In the genomic region with DNA sequence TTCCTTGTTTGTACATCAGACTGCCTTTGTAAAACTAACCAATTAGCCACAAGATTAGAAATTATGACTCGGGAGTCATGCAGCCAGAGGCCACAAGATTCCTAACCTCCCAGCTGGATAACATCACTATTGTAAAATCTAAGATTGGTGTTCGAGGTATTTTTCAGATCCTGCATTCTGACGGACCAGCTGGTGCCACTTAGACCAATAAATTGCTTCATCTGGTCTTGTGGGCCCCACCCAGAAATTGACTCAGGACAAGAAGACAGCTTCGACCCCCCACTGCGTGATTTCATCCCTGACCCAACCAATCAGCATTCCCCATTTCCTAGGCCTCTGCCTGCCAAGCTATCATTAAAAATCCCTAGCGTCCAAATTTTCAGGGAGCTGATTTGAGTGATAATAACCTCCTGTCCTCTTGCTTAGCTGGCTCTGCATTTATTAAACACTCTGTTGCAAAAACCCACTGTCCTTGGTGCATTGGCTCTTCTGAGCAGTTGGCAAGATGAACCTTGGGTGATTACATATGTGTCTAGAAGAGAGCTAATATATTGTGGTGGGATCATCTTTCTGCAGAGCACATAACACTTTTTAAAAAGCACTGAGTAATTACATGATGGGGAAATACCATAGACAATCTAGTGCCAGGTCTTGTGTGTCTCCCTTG, we compare ENCODE assay signal across 15 cellular contexts.
DNase-seq lines count a peak whose midpoint lies in the region; ATAC-seq and TF ChIP-seq lines count a peak whose summit lies in the region.
"Had no signal": no experiment of that assay in that cellular context is flagged by ENCODE, and none has a peak within 500 bp of the region (broad histone marks: within the 10 kb centered on the region; RNA-seq: fewer than 3 reads in every experiment).

No MANE protein-coding gene starts in this region.

- DNase-seq in Right ventricle myocardium inferior (ENCODE audit: missing footprints) (no peak), left ventricle myocardium inferior (no peak), PC-3 (peak; percentile 9), fibroblast of the conjunctiva (ENCODE audit: low read depth) (peak; percentile 43), upper lobe of left lung (no peak)
- no peak for DNase-seq in stimulated activated naive CD8-positive, alpha-beta T cell treated with anti-CD3 and anti-CD28 coated beads, Interleukin-15, Interleukin-2, amounts not matched to agents 100 U/mL and 50 U/mL, for 24 hours
- DNase-seq: activated CD8-positive, alpha-beta memory T cell treated with anti-CD3 and anti-CD28 coated beads, Interleukin-2, amount 50 U/mL, for 4 hours; DMS79 treated with DMSO at 0.1 percent for 48 hours; erythroblast; NCI-H2081; pancreas; SW 1271; thyroid gland had no signal

- H3K9me2 ChIP-seq in PC-3 (replicated peaks; ENCODE audit: low read length) = no peaks in the 10 kb centered on the region

- no peak overlapping the region for H3K9ac ChIP-seq in PC-3 (ENCODE audit: low read length)

- H3F3A ChIP-seq in PC-3 (ENCODE audit: low read length, unreplicated experiment) = no peaks in the 10 kb centered on the region

- H3K36me3 ChIP-seq in left ventricle myocardium inferior (no peaks in the 10 kb centered on the region), PC-3 (ENCODE audit: low read depth, low read length) (no peaks in the 10 kb centered on the region), upper lobe of left lung (no peaks in the 10 kb centered on the region)
- H3K36me3 ChIP-seq: pancreas, thyroid gland had no signal

- WGBS in upper lobe of left lung, 2 donors = 58 to 71% methylated on average over 6 of the region's 6 CpGs

- no peak for TF ChIP-seq EP300 in upper lobe of left lung (IDR thresholded peaks at IDR 0.05)

- H3K79me2 ChIP-seq in PC-3 (ENCODE audit: low read length) = no peaks in the 10 kb centered on the region

- H3K9me3 ChIP-seq in left ventricle myocardium inferior (replicated peaks) (no peaks in the 10 kb centered on the region), PC-3 (ENCODE audit: low read length) (no peaks in the 10 kb centered on the region), upper lobe of left lung (no peaks in the 10 kb centered on the region)
- H3K9me3 ChIP-seq: pancreas, thyroid gland had no signal

- H3K4me2 ChIP-seq in PC-3 (ENCODE audit: low read length) = no peak overlapping the region

- POLR2A ChIA-PET in PC-3 (lab: Charles Lee; ENCODE audit: unreplicated experiment) = no interaction called here

- H3K27me3 ChIP-seq in left ventricle myocardium inferior (ENCODE audit: low read depth) (no peaks in the 10 kb centered on the region), PC-3 (ENCODE audit: low read length) (no peaks in the 10 kb centered on the region), upper lobe of left lung (no peaks in the 10 kb centered on the region)
- H3K27me3 ChIP-seq: pancreas, thyroid gland had no signal

- BruUV-seq in PC-3 (replicated peaks; lab: Mats Ljungman, UMichigan) = no TSS peak

- peaks cover 3% of the 10 kb centered on the region for H3K4me1 ChIP-seq in left ventricle myocardium inferior
- H3K4me1 ChIP-seq in PC-3 (ENCODE audit: insufficient read depth, low read length) = no peaks in the 10 kb centered on the region
- no peaks in the 10 kb centered on the region for H3K4me1 ChIP-seq in upper lobe of left lung
- H3K4me1 ChIP-seq: pancreas had no signal

- H2AFZ ChIP-seq in PC-3 (ENCODE audit: low read length) = no peak overlapping the region

- no peak overlapping the region for H3K27ac ChIP-seq in left ventricle myocardium inferior (replicated peaks)
- H3K27ac ChIP-seq in PC-3 (ENCODE audit: low read length) = no peak overlapping the region
- H3K27ac ChIP-seq in upper lobe of left lung = no peak overlapping the region
- H3K27ac ChIP-seq: pancreas, thyroid gland had no signal

- H3K4me3 ChIP-seq in left ventricle myocardium inferior (no peak overlapping the region), PC-3 (ENCODE audit: low read length) (no peak overlapping the region), upper lobe of left lung (no peak overlapping the region)
- H3K4me3 ChIP-seq: pancreas, thyroid gland had no signal

- peak; percentile 31 for ATAC-seq in Right ventricle myocardium inferior
- ATAC-seq in PC-3 = no peak
- peak; percentile 37 to 83 for ATAC-seq in upper lobe of left lung (ENCODE audit: low FRiP score in 2 of 2)
- ATAC-seq in HG02840 (IDR thresholded peaks at IDR 0.05; ENCODE audit: low FRiP score, unreplicated experiment) = no peak
- no peak for ATAC-seq in stimulated activated naive CD8-positive, alpha-beta T cell treated with anti-CD3 and anti-CD28 coated beads, Interleukin-15, Interleukin-2, amounts not matched to agents 100 U/mL and 50 U/mL, for 24 hours
- no peak for ATAC-seq in GM18858 (IDR thresholded peaks at IDR 0.05; ENCODE audit: unreplicated experiment)
- ATAC-seq: pancreas had no signal

- no peak for TF ChIP-seq POLR2A in upper lobe of left lung (IDR thresholded peaks at IDR 0.05)

- TF ChIP-seq CTCF in left ventricle myocardium inferior (IDR thresholded peaks at IDR 0.05; ENCODE audit: borderline replicate concordance) (no peak), PC-3 (conservative IDR thresholded peaks at IDR 0.05; ENCODE audit: low read depth, low read length) (no peak), upper lobe of left lung (IDR thresholded peaks at IDR 0.05) (no peak)

- CTCF ChIA-PET in PC-3 (lab: Charles Lee) = no interaction called here

- intact Hi-C loops in Right ventricle myocardium inferior (cut with DNase I) = no loop called here
- intact Hi-C loops in left ventricle myocardium inferior (cut with micrococcal nuclease) = no loop called here
- intact Hi-C loops in PC-3 (cut with micrococcal nuclease) = no loop called here

- no peaks in the 10 kb centered on the region for H4K20me1 ChIP-seq in PC-3 (ENCODE audit: low read length)

Comparison
In these comparisons a context has a peak if more than half of its experiments do, and no peak if none do; other contexts are left out.
1. ATAC-seq: peak in Right ventricle myocardium inferior (single experiment) and upper lobe of left lung (2 of 2); none in PC-3 (single experiment), HG02840 (single experiment), stimulated activated naive CD8-positive, alpha-beta T cell treated with anti-CD3 and anti-CD28 coated beads, Interleukin-15, Interleukin-2, amounts not matched to agents 100 U/mL and 50 U/mL, for 24 hours (single experiment) and GM18858 (single experiment).
2. DNase-seq: peak in PC-3 (single experiment) and fibroblast of the conjunctiva (single experiment); none in Right ventricle myocardium inferior (single experiment), left ventricle myocardium inferior (single experiment), upper lobe of left lung (0 of 2) and stimulated activated naive CD8-positive, alpha-beta T cell treated with anti-CD3 and anti-CD28 coated beads, Interleukin-15, Interleukin-2, amounts not matched to agents 100 U/mL and 50 U/mL, for 24 hours (single experiment).